In genomic region chr1:52751589-52752306, GRCh38 we compare ENCODE assay signal across 1 cellular context.
TF ChIP-seq lines count a peak whose summit lies in the region.

No MANE protein-coding gene starts in this region.

TF ChIP-seq in HepG2, 621 proteins besides CTCF, POLR2A, EP300 and RAD21:
- TF ChIP-seq TCF7 (IDR thresholded peaks at IDR 0.05; ENCODE audit: low read depth) (no peak), CHCHD3 (CRISPR knock-in tag; IDR thresholded peaks at IDR 0.05) (no peak), NFE2 (CRISPR knock-in tag; IDR thresholded peaks at IDR 0.05) (no peak), SP140L (CRISPR knock-in tag; IDR thresholded peaks at IDR 0.05; ENCODE audit: borderline replicate concordance) (no peak), ZBTB4 (CRISPR knock-in tag; IDR thresholded peaks at IDR 0.05; ENCODE audit: borderline replicate concordance) (no peak), ATF7-NPFF (CRISPR knock-in tag; IDR thresholded peaks at IDR 0.05; ENCODE audit: low read depth) (no peak), FLYWCH1 (CRISPR knock-in tag; IDR thresholded peaks at IDR 0.05) (no peak), ZNF101 (CRISPR knock-in tag; IDR thresholded peaks at IDR 0.05; ENCODE audit: borderline replicate concordance, low read depth) (no peak), FIP1L1 (IDR thresholded peaks at IDR 0.05; ENCODE audit: borderline replicate concordance, insufficient read depth, low read depth, low read length) (no peak), ZNF678 (CRISPR knock-in tag; IDR thresholded peaks at IDR 0.05) (no peak), ZFAT (CRISPR knock-in tag; conservative IDR thresholded peaks at IDR 0.05) (no peak), ZNF558 (CRISPR knock-in tag; IDR thresholded peaks at IDR 0.05; ENCODE audit: borderline replicate concordance) (no peak), ZNF121 (CRISPR knock-in tag; IDR thresholded peaks at IDR 0.05) (no peak), ZNF883 (CRISPR knock-in tag; IDR thresholded peaks at IDR 0.05; ENCODE audit: not compliant biosample characterization) (no peak), KLF6 (CRISPR knock-in tag; IDR thresholded peaks at IDR 0.05) (no peak), SAP130 (CRISPR knock-in tag; IDR thresholded peaks at IDR 0.05; ENCODE audit: low read depth) (no peak), HNRNPH1 (optimal IDR thresholded peaks at IDR 0.05; ENCODE audit: low read depth, low read length) (no peak), MEIS1 (CRISPR knock-in tag; IDR thresholded peaks at IDR 0.05; ENCODE audit: borderline replicate concordance) (no peak)
TF ChIP-seq in HepG2: peak in this region for 0.
